In the genomic region with DNA sequence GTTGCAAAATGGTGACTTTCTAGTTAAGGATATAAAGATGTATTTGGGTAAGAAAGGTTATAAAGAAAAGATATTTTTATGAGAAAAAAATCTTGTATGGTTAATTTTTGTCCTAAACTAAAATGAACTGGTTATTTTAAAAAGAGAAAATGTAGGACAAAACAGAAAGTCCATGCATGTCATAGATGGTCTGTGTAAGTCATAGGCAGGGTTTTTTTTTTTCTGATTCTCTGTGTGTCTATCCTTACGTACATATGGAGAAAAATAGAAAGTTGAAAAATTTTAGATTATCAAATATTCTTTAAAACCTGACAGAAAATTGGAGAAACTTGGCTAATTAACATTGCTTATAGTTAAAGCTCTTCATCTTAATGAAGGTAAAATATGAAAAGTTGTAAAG, we compare ENCODE assay signal across 1 cellular context.
TF ChIP-seq lines count a peak whose summit lies in the region.

No MANE protein-coding gene starts in this region.

TF ChIP-seq in K562, 482 proteins besides CTCF, POLR2A, EP300 and RAD21:
- peak; percentile 45 for TF ChIP-seq ZFP36 (IDR thresholded peaks at IDR 0.05; ENCODE audit: low read depth, low read length, partially characterized antibody)
- no peak for TF ChIP-seq ZSCAN29 (IDR thresholded peaks at IDR 0.05)
